Comparison of ENCODE assay signal across 33 cellular contexts in the genomic region with DNA sequence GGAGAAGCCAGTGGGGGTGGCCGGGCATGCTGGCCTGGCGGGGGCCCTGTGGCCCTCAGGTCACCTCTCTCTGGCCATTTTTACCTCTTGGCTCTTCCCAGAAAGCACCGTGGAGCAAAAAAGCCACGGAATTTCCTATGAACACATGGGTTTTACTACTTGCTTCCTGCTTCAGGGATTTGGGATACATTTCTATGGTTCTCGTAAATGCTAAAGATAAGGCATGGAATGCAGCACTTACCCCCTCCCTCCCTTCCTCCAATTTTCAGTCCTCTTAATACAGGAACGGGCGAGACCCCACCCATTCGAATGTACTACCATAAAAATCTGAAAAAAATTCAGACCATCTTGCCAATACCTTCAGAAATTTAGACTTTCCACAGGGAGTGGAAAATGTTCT.
DNase-seq lines count a peak whose midpoint lies in the region; ATAC-seq and TF ChIP-seq lines count a peak whose summit lies in the region.
"Had no signal": no experiment of that assay in that cellular context is flagged by ENCODE, and none has a peak within 500 bp of the region (broad histone marks: within the 10 kb centered on the region; RNA-seq: fewer than 3 reads in every experiment).

No MANE protein-coding gene starts in this region.

- TF ChIP-seq POLR2A in thyroid gland (IDR thresholded peaks at IDR 0.05) = no peak

- H3K36me3 ChIP-seq in left ventricle myocardium inferior = no peaks in the 10 kb centered on the region
- H3K36me3 ChIP-seq in aorta (ENCODE audit: control insufficient read depth in 1 of 2, insufficient read depth in 2 of 2, low read length in 1 of 2) = no peaks in the 10 kb centered on the region
- no peaks in the 10 kb centered on the region for H3K36me3 ChIP-seq in thyroid gland
- H3K36me3 ChIP-seq: gastrocnemius medialis, upper lobe of right lung had no signal

- intact Hi-C loops in left ventricle myocardium inferior (cut with micrococcal nuclease) (no loop called here), Right ventricle myocardium inferior (cut with DNase I) (no loop called here), aorta (cut with DNase I) (loop anchor here (2.0 to 5.0 kb wide), 3 partner anchors 46 to 108 kb away; no protein-coding TSS in a partner anchor), thyroid gland (cut with DNase I) (no loop called here)

- no peaks in the 10 kb centered on the region for H3K36me3 Mint-ChIP-seq in nephron (ENCODE audit: low read depth)
- H3K36me3 Mint-ChIP-seq: immature natural killer cell; memory B cell; stimulated activated memory B cell treated with anti-CD40 and anti-IgM and Interleukin-4, amounts not matched to agents 10 μg/mL and 1 μg/mL and 100 μg/mL, for 72 hours had no signal

- ATAC-seq in Right ventricle myocardium inferior (no peak), aorta (ENCODE audit: low FRiP score) (no peak)
- ATAC-seq: A549; activated naive CD8-positive, alpha-beta T cell treated with anti-CD3 and anti-CD28 coated beads, Interleukin-2, amount 50 U/mL, for 24 hours; body of pancreas; left colon; stimulated activated memory B cell treated with anti-CD40 and anti-IgM and Interleukin-4, amounts not matched to agents 10 μg/mL and 1 μg/mL and 100 μg/mL, for 72 hours; T-helper 17 cell; upper lobe of right lung had no signal

- no peaks in the 10 kb centered on the region for H3K27me3 Mint-ChIP-seq in nephron (ENCODE audit: low read depth)

- H3K27ac ChIP-seq in left ventricle myocardium inferior (replicated peaks) (peak overlapping the region; percentile 81), coronary artery (peak overlapping the region; percentile 76 to 89), aorta (ENCODE audit: low read depth in 1 of 2, low read length in 2 of 2) (peak overlapping the region; percentile 23 to 85), thyroid gland (no peak overlapping the region)
- H3K27ac ChIP-seq: A549, body of pancreas, upper lobe of right lung had no signal

- H3K9me3 Mint-ChIP-seq in nephron = peaks cover 2% of the 10 kb centered on the region
- H3K9me3 Mint-ChIP-seq: activated naive CD8-positive, alpha-beta T cell treated with anti-CD3 and anti-CD28 coated beads, Interleukin-2, amount 50 U/mL, for 24 hours; CD4-positive, alpha-beta T cell; HFFc6; immature natural killer cell; memory B cell; stimulated activated memory B cell treated with anti-CD40 and anti-IgM and Interleukin-4, amounts not matched to agents 10 μg/mL and 1 μg/mL and 100 μg/mL, for 72 hours had no signal

- 16 to 22% methylated on average over 8 of the region's 8 CpGs for WGBS in aorta, 2 donors
- WGBS in thyroid gland, 2 donors = 73 to 81% methylated on average over 7 to 8 of the region's 8 CpGs

- no peak overlapping the region for H3K4me3 Mint-ChIP-seq in nephron
- H3K4me3 Mint-ChIP-seq: activated naive CD8-positive, alpha-beta T cell treated with anti-CD3 and anti-CD28 coated beads, Interleukin-2, amount 50 U/mL, for 24 hours; CD4-positive, alpha-beta T cell; immature natural killer cell; memory B cell; stimulated activated memory B cell treated with anti-CD40 and anti-IgM and Interleukin-4, amounts not matched to agents 10 μg/mL and 1 μg/mL and 100 μg/mL, for 72 hours; T-helper 17 cell had no signal

- H3K27me3 ChIP-seq in left ventricle myocardium inferior (ENCODE audit: low read depth) (no peaks in the 10 kb centered on the region), aorta (ENCODE audit: control insufficient read depth in 1 of 2, insufficient read depth in 2 of 2, low read length in 1 of 2) (no peaks in the 10 kb centered on the region), thyroid gland (no peaks in the 10 kb centered on the region)
- H3K27me3 ChIP-seq: body of pancreas, dorsolateral prefrontal cortex, gastrocnemius medialis, upper lobe of right lung had no signal

- H3K27ac Mint-ChIP-seq in nephron = peak overlapping the region in 2 of 3 experiments; percentile 15 to 29
- H3K27ac Mint-ChIP-seq: activated naive CD8-positive, alpha-beta T cell treated with anti-CD3 and anti-CD28 coated beads, Interleukin-2, amount 50 U/mL, for 24 hours; CD4-positive, alpha-beta T cell; immature natural killer cell; memory B cell; stimulated activated memory B cell treated with anti-CD40 and anti-IgM and Interleukin-4, amounts not matched to agents 10 μg/mL and 1 μg/mL and 100 μg/mL, for 72 hours; T-helper 17 cell had no signal

- H3K4me3 ChIP-seq in left ventricle myocardium inferior (no peak overlapping the region), coronary artery (no peak overlapping the region), aorta (ENCODE audit: low read length in 2 of 2) (no peak overlapping the region), thyroid gland (replicated peaks in 1 of 3) (no peak overlapping the region)
- H3K4me3 ChIP-seq: A549, body of pancreas, upper lobe of right lung had no signal

- H3K4me1 ChIP-seq in left ventricle myocardium inferior (peaks cover 22% of the 10 kb centered on the region), aorta (ENCODE audit: control insufficient read depth in 1 of 2, insufficient read depth in 2 of 2, low read length in 2 of 2) (peaks cover 0 to 4% of the 10 kb centered on the region in 2 donors), thyroid gland (no peaks in the 10 kb centered on the region)
- H3K4me1 ChIP-seq: body of pancreas, upper lobe of right lung had no signal

- no peak for DNase-seq in left ventricle myocardium inferior
- DNase-seq in Right ventricle myocardium inferior (ENCODE audit: missing footprints) = no peak
- DNase-seq in coronary artery (ENCODE audit: low spot score) = no peak
- DNase-seq in aorta = no peak
- DNase-seq in thyroid gland = no peak
- DNase-seq in GM03348 (ENCODE audit: low spot score) = no peak
- no peak for DNase-seq in NCI-H1048 (lab: John Stamatoyannopoulos, UW)
- DNase-seq: activated CD4-positive, alpha-beta T cell treated with anti-CD3 and anti-CD28 coated beads, Interleukin-2, amount 50 U/mL, for 4 hours; activated naive CD4-positive, alpha-beta T cell; activated naive CD8-positive, alpha-beta T cell treated with anti-CD3 and anti-CD28 coated beads, Interleukin-2, amount 50 U/mL, for 24 hours; activated T-cell treated with anti-CD3 and anti-CD28 coated beads, Interleukin-2, amount 50 U/mL, for 48 hours; body of pancreas; CD4-positive, alpha-beta T cell; DMS79 treated with DMSO at 0.1 percent for 48 hours; dorsolateral prefrontal cortex; HFFc6; hypothalamus; immature natural killer cell; left colon; NCI-H1092; NCI-H187; NCI-H2171; NCI-H510A treated with DMSO at 0.1 percent for 48 hours; posterior cingulate gyrus; stimulated activated CD4-positive, alpha-beta T cell treated with anti-CD3 and anti-CD28 coated beads, Interleukin-15, amount 100 ng/mL, for 24 hours; substantia nigra; T-helper 17 cell; upper lobe of right lung had no signal

- no peaks in the 10 kb centered on the region for H3K9me3 ChIP-seq in left ventricle myocardium inferior (replicated peaks)
- H3K9me3 ChIP-seq in aorta (ENCODE audit: control insufficient read depth, low read length) = no peaks in the 10 kb centered on the region
- no peaks in the 10 kb centered on the region for H3K9me3 ChIP-seq in thyroid gland
- H3K9me3 ChIP-seq: A549, body of pancreas, gastrocnemius medialis, upper lobe of right lung had no signal

- TF ChIP-seq CTCF in left ventricle myocardium inferior (IDR thresholded peaks at IDR 0.05; ENCODE audit: borderline replicate concordance) = no peak
- no peak for TF ChIP-seq CTCF in coronary artery (IDR thresholded peaks at IDR 0.05)
- TF ChIP-seq CTCF in nephron (IDR thresholded peaks at IDR 0.05; ENCODE audit: unreplicated experiment in 3 of 3) = no peak
- no peak for TF ChIP-seq CTCF in thyroid gland (IDR thresholded peaks at IDR 0.05)

- peaks cover 31% of the 10 kb centered on the region for H3K4me1 Mint-ChIP-seq in nephron
- H3K4me1 Mint-ChIP-seq: activated naive CD8-positive, alpha-beta T cell treated with anti-CD3 and anti-CD28 coated beads, Interleukin-2, amount 50 U/mL, for 24 hours; immature natural killer cell; memory B cell; stimulated activated memory B cell treated with anti-CD40 and anti-IgM and Interleukin-4, amounts not matched to agents 10 μg/mL and 1 μg/mL and 100 μg/mL, for 72 hours; T-helper 17 cell had no signal

Comparison
In these comparisons a context has a peak if more than half of its experiments do, and no peak if none do; other contexts are left out.
1. H3K27ac ChIP-seq: peak in left ventricle myocardium inferior (single experiment), coronary artery (2 of 2) and aorta (2 of 2); none in thyroid gland (0 of 3).
2. intact Hi-C loops: an anchor here in aorta (2.0 to 5.0 kb wide); none called in left ventricle myocardium inferior, Right ventricle myocardium inferior and thyroid gland.